Comparison of ENCODE assay signal across 1 cellular context in genomic region chr22:37664249-37665101, GRCh38.
TF ChIP-seq lines count a peak whose summit lies in the region.

No MANE protein-coding gene starts in this region.

TF ChIP-seq in GM23338, 12 proteins besides CTCF, POLR2A, EP300 and RAD21 (continued from another document):
- TF ChIP-seq REST (IDR thresholded peaks at IDR 0.05; ENCODE audit: unreplicated experiment) = no peak
- no peak for TF ChIP-seq POLR2AphosphoS5 (IDR thresholded peaks at IDR 0.05; ENCODE audit: low read depth)
- no peak for TF ChIP-seq ZNF462 (CRISPR knock-in tag; IDR thresholded peaks at IDR 0.05)
